In genomic region chr10:11448190-11448544, GRCh38 we compare ENCODE assay signal across 12 cellular contexts.
A peak's percentile ranks its signal among the peaks of the same experiment; 100 is the strongest.
DNase-seq lines count a peak whose midpoint lies in the region; ATAC-seq and TF ChIP-seq lines count a peak whose summit lies in the region.
"Had no signal": no experiment of that assay in that cellular context is flagged by ENCODE, and none has a peak within 500 bp of the region (broad histone marks: within the 10 kb centered on the region; RNA-seq: fewer than 3 reads in every experiment).

No MANE protein-coding gene starts in this region.

- H3K27me3 Mint-ChIP-seq in T-helper 17 cell (peaks cover 9% of the 10 kb centered on the region), Caco-2 (ENCODE audit: insufficient read depth, unreplicated experiment) (peaks cover 15% of the 10 kb centered on the region)

- intact Hi-C loops in Caco-2 (cut with micrococcal nuclease; ENCODE audit: unreplicated experiment): no loop called here

- no peak for TF ChIP-seq CTCF in Caco-2 (IDR thresholded peaks at IDR 0.05; ENCODE audit: insufficient read depth in 1 of 2, low read depth in 1 of 2, low read length in 1 of 2, severe bottlenecking in 1 of 2, unreplicated experiment in 1 of 2)

- H3K27ac Mint-ChIP-seq in T-helper 17 cell (no peak overlapping the region), Caco-2 (ENCODE audit: unreplicated experiment) (no peak overlapping the region)
- H3K27ac Mint-ChIP-seq: activated naive CD4-positive, alpha-beta T cell treated with anti-CD3 and anti-CD28 coated beads for 36 hours had no signal

- no peaks in the 10 kb centered on the region for H3K4me1 ChIP-seq in Caco-2

- H3K4me1 Mint-ChIP-seq in T-helper 17 cell: peaks cover 20% of the 10 kb centered on the region
- peaks cover 6% of the 10 kb centered on the region for H3K4me1 Mint-ChIP-seq in Caco-2 (ENCODE audit: low read depth, unreplicated experiment)
- H3K4me1 Mint-ChIP-seq: neural crest cell had no signal

- ATAC-seq in GM18867 (IDR thresholded peaks at IDR 0.05; ENCODE audit: unreplicated experiment) (peak; percentile 50), GM21528 (IDR thresholded peaks at IDR 0.05; ENCODE audit: low FRiP score, unreplicated experiment) (peak; percentile 52), HG03139 (IDR thresholded peaks at IDR 0.05; ENCODE audit: unreplicated experiment) (peak; percentile 54), T-helper 17 cell (no peak)

- no peak overlapping the region for H3K4me3 Mint-ChIP-seq in T-helper 17 cell
- H3K4me3 Mint-ChIP-seq in Caco-2 (ENCODE audit: unreplicated experiment): no peak overlapping the region
- H3K4me3 Mint-ChIP-seq: activated naive CD4-positive, alpha-beta T cell treated with anti-CD3 and anti-CD28 coated beads for 36 hours; neural crest cell had no signal

- H3K4me3 ChIP-seq in Caco-2 (ENCODE audit: low read depth, low read length): no peak overlapping the region

- DNase-seq in islet precursor cell (peak; percentile 43), globus pallidus (ENCODE audit: low spot score) (no peak), T-helper 17 cell (no peak), activated gamma-delta T cell treated with Interleukin-2 at 50 U/mL for 16 hours (no peak), Caco-2 (no peak)
- DNase-seq: activated naive CD4-positive, alpha-beta T cell treated with anti-CD3 and anti-CD28 coated beads for 36 hours; DMS79; NCI-H2171 had no signal

- CTCF ChIA-PET in Caco-2 (lab: Charles Lee): no interaction called here

- H3K27me3 ChIP-seq in Caco-2 (replicated peaks; ENCODE audit: control insufficient read depth, insufficient read depth, low read length): no peaks in the 10 kb centered on the region; the same call in 1 of the 2 replicates

- H3K9me3 ChIP-seq in T-helper 17 cell (ENCODE audit: control insufficient read depth, low read length, poor library complexity, severe bottlenecking): no peaks in the 10 kb centered on the region
- H3K9me3 ChIP-seq in Caco-2: no peaks in the 10 kb centered on the region

- H3K36me3 Mint-ChIP-seq in T-helper 17 cell (ENCODE audit: low read depth) (peaks cover 6% of the 10 kb centered on the region), Caco-2 (ENCODE audit: insufficient read depth, unreplicated experiment) (no peaks in the 10 kb centered on the region)

- no TSS peak for BruUV-seq in Caco-2 (replicated peaks; lab: Mats Ljungman, UMichigan)

- POLR2A ChIA-PET in Caco-2 (lab: Charles Lee): no interaction called here

- H3K9me3 Mint-ChIP-seq in Caco-2 (ENCODE audit: unreplicated experiment): no peaks in the 10 kb centered on the region
- H3K9me3 Mint-ChIP-seq: activated naive CD4-positive, alpha-beta T cell treated with anti-CD3 and anti-CD28 coated beads for 36 hours; neural crest cell had no signal

- H3K36me3 ChIP-seq in Caco-2 (ENCODE audit: control insufficient read depth, insufficient read depth, low read length): no peaks in the 10 kb centered on the region
